ENCODE assay signal across 26 cellular contexts in the genomic region with DNA sequence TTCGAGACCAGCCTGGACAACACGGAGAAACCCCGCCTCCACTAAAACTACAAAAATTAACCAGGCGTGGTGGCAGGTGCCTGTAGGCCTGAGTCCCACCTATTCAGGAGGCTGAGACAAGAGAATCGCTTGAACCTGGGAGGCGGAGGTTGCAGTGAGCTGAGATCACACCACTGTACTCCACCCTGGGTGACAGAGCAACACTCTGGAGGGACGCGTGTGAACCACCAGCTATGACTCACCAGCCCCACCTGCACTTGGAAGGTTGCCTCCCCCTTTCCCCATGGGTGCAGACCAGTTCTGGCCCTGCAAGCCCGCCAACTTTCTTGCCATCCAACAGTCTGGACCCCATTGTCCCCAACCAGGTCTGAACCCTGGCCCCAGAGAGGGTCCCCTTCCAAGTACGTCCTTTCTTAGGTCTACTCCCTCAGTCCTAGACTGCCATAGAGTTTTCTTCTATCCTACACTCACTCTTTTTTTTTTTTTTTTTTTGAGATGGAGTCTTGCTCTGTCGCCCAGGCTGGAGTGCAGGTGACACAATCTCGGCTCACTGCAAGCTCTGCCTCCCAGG. TPM values are rescaled to one million over a fixed set of nuclear protein-coding genes. Genes with fewer than 3 reads are reported as not detected.
DNase-seq lines count a peak whose midpoint lies in the region; ATAC-seq, FAIRE-seq and TF ChIP-seq lines count a peak whose summit lies in the region.
"Had no signal": no experiment of that assay in that cellular context is flagged by ENCODE, and none has a peak within 500 bp of the region (broad histone marks: within the 10 kb centered on the region; RNA-seq: fewer than 3 reads in every experiment).

No MANE protein-coding gene starts in this region.

- no peaks in the 10 kb centered on the region for H4K20me1 ChIP-seq in neural progenitor cell (ENCODE audit: low read depth)

- H3K27ac Mint-ChIP-seq in stimulated activated naive CD8-positive, alpha-beta T cell treated with anti-CD3 and anti-CD28 coated beads, Interleukin-15, Interleukin-2, amounts not matched to agents 100 ng/mL and 50 ng/mL, for 24 hours = peak overlapping the region; percentile 23
- H3K27ac Mint-ChIP-seq in neural progenitor cell = peak overlapping the region; percentile 29
- H3K27ac Mint-ChIP-seq: activated naive CD8-positive, alpha-beta T cell; activated T-cell treated with anti-CD3 and anti-CD28 coated beads, Interleukin-2, amount 50 U/mL, for 72 hours had no signal

- H3K4me1 ChIP-seq in neural progenitor cell (peaks cover 6% of the 10 kb centered on the region), kidney (ENCODE audit: control insufficient read depth in 1 of 2, insufficient read depth in 1 of 2, low read depth in 1 of 2, low read length in 2 of 2) (peaks cover 0 to 4% of the 10 kb centered on the region in 2 donors), ascending aorta (peaks cover 0 to 13% of the 10 kb centered on the region in 2 donors)
- H3K4me1 ChIP-seq: uterus had no signal

- no peak for FAIRE-seq in bronchial epithelial cell (lab: Jason Lieb, UNC)
- no peak for FAIRE-seq in kidney (lab: Jason Lieb, UNC)
- FAIRE-seq: GM12878 had no signal

- H3K9ac ChIP-seq in neural progenitor cell = no peak overlapping the region
- no peak overlapping the region for H3K9ac ChIP-seq in kidney (ENCODE audit: low read length in 2 of 2)

- H3K4me3 ChIP-seq in bronchial epithelial cell (ENCODE audit: low read depth, low read length) (no peak overlapping the region), neural progenitor cell (no peak overlapping the region), kidney (ENCODE audit: low read length in 2 of 2) (no peak overlapping the region), ascending aorta (no peak overlapping the region)
- H3K4me3 ChIP-seq: body of pancreas, GM12878, GM23338, left ventricle myocardium inferior, skin epidermis, uterus had no signal

- no peaks in the 10 kb centered on the region for H3K36me3 Mint-ChIP-seq in stimulated activated naive CD8-positive, alpha-beta T cell treated with anti-CD3 and anti-CD28 coated beads, Interleukin-15, Interleukin-2, amounts not matched to agents 100 ng/mL and 50 ng/mL, for 24 hours (ENCODE audit: low read depth)
- no peaks in the 10 kb centered on the region for H3K36me3 Mint-ChIP-seq in neural progenitor cell
- H3K36me3 Mint-ChIP-seq: activated naive CD8-positive, alpha-beta T cell had no signal

- no peaks in the 10 kb centered on the region for H3K27me3 Mint-ChIP-seq in stimulated activated naive CD8-positive, alpha-beta T cell treated with anti-CD3 and anti-CD28 coated beads, Interleukin-15, Interleukin-2, amounts not matched to agents 100 ng/mL and 50 ng/mL, for 24 hours
- H3K27me3 Mint-ChIP-seq in neural progenitor cell (ENCODE audit: insufficient read depth, low read depth) = no peaks in the 10 kb centered on the region
- H3K27me3 Mint-ChIP-seq: activated naive CD8-positive, alpha-beta T cell; stimulated activated naive CD8-positive, alpha-beta T cell treated with anti-CD3 and anti-CD28 coated beads, Interleukin-15, amount 100 ng/mL, for 72 hours had no signal

- H3K79me2 ChIP-seq in neural progenitor cell (ENCODE audit: low read depth) = peaks cover 8% of the 10 kb centered on the region

- H3K9me3 ChIP-seq in neural progenitor cell (ENCODE audit: low read depth) = no peaks in the 10 kb centered on the region
- H3K9me3 ChIP-seq in kidney (ENCODE audit: control insufficient read depth in 1 of 2, low read length in 2 of 2) = no peaks in the 10 kb centered on the region
- no peaks in the 10 kb centered on the region for H3K9me3 ChIP-seq in ascending aorta
- H3K9me3 ChIP-seq: body of pancreas, left ventricle myocardium inferior, uterus had no signal

- H3K9me3 Mint-ChIP-seq in stimulated activated naive CD8-positive, alpha-beta T cell treated with anti-CD3 and anti-CD28 coated beads, Interleukin-15, Interleukin-2, amounts not matched to agents 100 ng/mL and 50 ng/mL, for 24 hours = no peaks in the 10 kb centered on the region
- no peaks in the 10 kb centered on the region for H3K9me3 Mint-ChIP-seq in neural progenitor cell
- H3K9me3 Mint-ChIP-seq: activated T-cell treated with anti-CD3 and anti-CD28 coated beads, Interleukin-2, amount 50 U/mL, for 72 hours; effector memory CD8-positive, alpha-beta T cell; GM23338; stimulated activated naive CD8-positive, alpha-beta T cell treated with anti-CD3 and anti-CD28 coated beads, Interleukin-15, amount 100 ng/mL, for 72 hours had no signal

- no peak overlapping the region for H3K4me2 ChIP-seq in neural progenitor cell
- H3K4me2 ChIP-seq: GM23338 had no signal

- H3K27me3 ChIP-seq in bronchial epithelial cell (ENCODE audit: control insufficient read depth, insufficient read depth, low read length) = no peaks in the 10 kb centered on the region
- H3K27me3 ChIP-seq in neural progenitor cell = no peaks in the 10 kb centered on the region
- no peaks in the 10 kb centered on the region for H3K27me3 ChIP-seq in ascending aorta
- H3K27me3 ChIP-seq: body of pancreas, uterus had no signal

- H3F3A ChIP-seq in neural progenitor cell (ENCODE audit: low read depth) = peaks cover 10% of the 10 kb centered on the region

- no peaks in the 10 kb centered on the region for H3K4me1 Mint-ChIP-seq in stimulated activated naive CD8-positive, alpha-beta T cell treated with anti-CD3 and anti-CD28 coated beads, Interleukin-15, Interleukin-2, amounts not matched to agents 100 ng/mL and 50 ng/mL, for 24 hours (ENCODE audit: low read depth)
- peaks cover 10% of the 10 kb centered on the region for H3K4me1 Mint-ChIP-seq in neural progenitor cell
- H3K4me1 Mint-ChIP-seq: stimulated activated naive CD8-positive, alpha-beta T cell treated with anti-CD3 and anti-CD28 coated beads, Interleukin-15, amount 100 ng/mL, for 72 hours had no signal

- no peak overlapping the region for H3K4me3 Mint-ChIP-seq in stimulated activated naive CD8-positive, alpha-beta T cell treated with anti-CD3 and anti-CD28 coated beads, Interleukin-15, Interleukin-2, amounts not matched to agents 100 ng/mL and 50 ng/mL, for 24 hours
- no peak overlapping the region for H3K4me3 Mint-ChIP-seq in neural progenitor cell
- H3K4me3 Mint-ChIP-seq: activated naive CD8-positive, alpha-beta T cell; activated T-cell treated with anti-CD3 and anti-CD28 coated beads, Interleukin-2, amount 50 U/mL, for 72 hours; effector memory CD8-positive, alpha-beta T cell; GM23338; stimulated activated naive CD8-positive, alpha-beta T cell treated with anti-CD3 and anti-CD28 coated beads, Interleukin-15, amount 100 ng/mL, for 72 hours had no signal

- TF ChIP-seq CTCF in bronchial epithelial cell (IDR thresholded peaks at IDR 0.05; ENCODE audit: insufficient read depth, low read length, severe bottlenecking) (no peak), neural progenitor cell (IDR thresholded peaks at IDR 0.05) (no peak), kidney (IDR thresholded peaks at IDR 0.05; ENCODE audit: borderline replicate concordance, extremely low read depth, insufficient read depth) (no peak), ascending aorta (IDR thresholded peaks at IDR 0.05) (no peak)

- H3K27ac ChIP-seq in neural progenitor cell (no peak overlapping the region), kidney (ENCODE audit: low read depth in 2 of 2, low read length in 2 of 2) (no peak overlapping the region), ascending aorta (no peak overlapping the region)
- H3K27ac ChIP-seq: body of pancreas, left ventricle myocardium inferior, skin epidermis, uterus had no signal

- H2AFZ ChIP-seq in neural progenitor cell (replicated peaks) = no peak overlapping the region
- H2AFZ ChIP-seq: GM23338 had no signal

- intact Hi-C loops in kidney (cut with DNase I) (no loop called here), ascending aorta (cut with DNase I) (no loop called here)

- no peak for ATAC-seq in stimulated activated naive CD8-positive, alpha-beta T cell treated with anti-CD3 and anti-CD28 coated beads, Interleukin-15, Interleukin-2, amounts not matched to agents 100 U/mL and 50 U/mL, for 24 hours
- ATAC-seq in HG02852 (IDR thresholded peaks at IDR 0.05; ENCODE audit: unreplicated experiment) = no peak
- no peak for ATAC-seq in GM18873 (IDR thresholded peaks at IDR 0.05; ENCODE audit: low FRiP score, unreplicated experiment)
- ATAC-seq: activated CD4-positive, CD25-positive, alpha-beta regulatory T cell treated with anti-CD3 and anti-CD28 coated beads, Interleukin-2, amount 50 U/mL, for 24 hours; activated T-cell treated with anti-CD3 and anti-CD28 coated beads, Interleukin-2, amount 50 U/mL, for 72 hours; body of pancreas; effector memory CD8-positive, alpha-beta T cell; GM12878; GM23338; stimulated activated naive CD8-positive, alpha-beta T cell treated with anti-CD3 and anti-CD28 coated beads, Interleukin-15, amount 100 ng/mL, for 72 hours had no signal

- DNase-seq in stimulated activated naive CD8-positive, alpha-beta T cell treated with anti-CD3 and anti-CD28 coated beads, Interleukin-15, Interleukin-2, amounts not matched to agents 100 U/mL and 50 U/mL, for 24 hours = no peak
- DNase-seq in bronchial epithelial cell (ENCODE audit: low read depth) (peak; percentile 47), neural progenitor cell (ENCODE audit: low spot score) (no peak), kidney (no peak), ascending aorta (ENCODE audit: low spot score in 2 of 2) (no peak)
- DNase-seq: ACHN; activated CD8-positive, alpha-beta memory T cell treated with anti-CD3 and anti-CD28 coated beads for 24 hours; activated T-cell treated with anti-CD3 and anti-CD28 coated beads, Interleukin-2, amount 50 U/mL, for 72 hours; body of pancreas; effector memory CD8-positive, alpha-beta T cell; Kasumi-1; left ventricle myocardium inferior; NCI-H1105; NCI-H2081; NCI-H446 treated with DMSO at 0.1 percent for 48 hours; RPMI8226; stimulated activated naive CD8-positive, alpha-beta T cell treated with anti-CD3 and anti-CD28 coated beads, Interleukin-15, amount 100 ng/mL, for 72 hours; uterus had no signal

- H3K36me3 ChIP-seq in bronchial epithelial cell (ENCODE audit: control insufficient read depth, insufficient read depth, low read length) (no peaks in the 10 kb centered on the region), neural progenitor cell (no peaks in the 10 kb centered on the region), kidney (ENCODE audit: control insufficient read depth in 1 of 2, insufficient read depth in 2 of 2, low read length in 2 of 2) (no peaks in the 10 kb centered on the region), ascending aorta (no peaks in the 10 kb centered on the region)
- H3K36me3 ChIP-seq: left ventricle myocardium inferior, uterus had no signal

RNA-seq across cellular contexts. Expression of a gene that starts 29.2 kb away (rescaled TPM):
- total RNA-seq in bronchial epithelial cell = 22.7 and 26.3 TPM in 2 replicates
- total RNA-seq in neural progenitor cell (ENCODE audit: low replicate concordance) = 17.6 and 18.2 TPM in 2 replicates
- total RNA-seq in kidney = 40.2 TPM
- 7.1 TPM for polyA plus RNA-seq in kidney (ENCODE audit: insufficient read depth, low read depth, low replicate concordance)
- 14.5 TPM for total RNA-seq in ascending aorta
